9 cellular contexts compared by ENCODE assay signal in genomic region chr9:14317667-14318255, GRCh38. TPM values are rescaled to one million over a fixed set of nuclear protein-coding genes. Genes with fewer than 3 reads are reported as not detected.
DNase-seq lines count a peak whose midpoint lies in the region; ATAC-seq and TF ChIP-seq lines count a peak whose summit lies in the region.
"Had no signal": no experiment of that assay in that cellular context is flagged by ENCODE, and none has a peak within 500 bp of the region (broad histone marks: within the 10 kb centered on the region; RNA-seq: fewer than 3 reads in every experiment).

No MANE protein-coding gene starts in this region.

- H3K9me3 ChIP-seq in left ventricle myocardium inferior (replicated peaks) (no peaks in the 10 kb centered on the region), HUES64 (ENCODE audit: insufficient read depth, low read depth, low read length) (no peaks in the 10 kb centered on the region), iPS-18a (ENCODE audit: control insufficient read depth, low read depth, low read length) (no peaks in the 10 kb centered on the region), vagina (no peaks in the 10 kb centered on the region), WERI-Rb-1 (ENCODE audit: severe bottlenecking) (no peaks in the 10 kb centered on the region)
- no peaks in the 10 kb centered on the region for H3K9me3 ChIP-seq in CD8-positive, alpha-beta T cell (ENCODE audit: low read length)

- TF ChIP-seq POLR2A in vagina (IDR thresholded peaks at IDR 0.05) = no peak

- H3K27ac Mint-ChIP-seq in CD8-positive, alpha-beta T cell = no peak overlapping the region
- H3K27ac Mint-ChIP-seq in activated CD8-positive, alpha-beta memory T cell treated with anti-CD3 and anti-CD28 coated beads, Interleukin-2, amount 10 ng/mL, durations not matched to agents 7 days and 5 days = no peak overlapping the region
- H3K27ac Mint-ChIP-seq: activated B cell treated with CpG ODN at 0.5 μM for 24 hours had no signal

- CTCF ChIA-PET in CD8-positive, alpha-beta T cell (lab: Charles Lee) = no interaction called here
- CTCF ChIA-PET in activated CD8-positive, alpha-beta memory T cell treated with anti-CD3 and anti-CD28 coated beads, Interleukin-2, amount 10 ng/mL, durations not matched to agents 7 days and 5 days (lab: Charles Lee) = no interaction called here

- peaks cover 3% of the 10 kb centered on the region for H3K9me3 Mint-ChIP-seq in CD8-positive, alpha-beta T cell
- no peaks in the 10 kb centered on the region for H3K9me3 Mint-ChIP-seq in activated CD8-positive, alpha-beta memory T cell treated with anti-CD3 and anti-CD28 coated beads, Interleukin-2, amount 10 ng/mL, durations not matched to agents 7 days and 5 days (ENCODE audit: low read depth)
- H3K9me3 Mint-ChIP-seq: activated B cell treated with CpG ODN at 0.5 μM for 24 hours had no signal

- H3K27ac ChIP-seq in left ventricle myocardium inferior (replicated peaks) = peak overlapping the region; percentile 100
- no peak overlapping the region for H3K27ac ChIP-seq in HUES64 (ENCODE audit: low read depth, low read length)
- no peak overlapping the region for H3K27ac ChIP-seq in iPS-18a (ENCODE audit: low read length)
- H3K27ac ChIP-seq in vagina = peak overlapping the region; percentile 96
- H3K27ac ChIP-seq in CD8-positive, alpha-beta T cell (ENCODE audit: low read depth, low read length) = no peak overlapping the region
- no peak overlapping the region for H3K27ac ChIP-seq in WERI-Rb-1

- H3K4me1 Mint-ChIP-seq in CD8-positive, alpha-beta T cell (ENCODE audit: low read depth) = peaks cover 30% of the 10 kb centered on the region
- peaks cover 35% of the 10 kb centered on the region for H3K4me1 Mint-ChIP-seq in activated CD8-positive, alpha-beta memory T cell treated with anti-CD3 and anti-CD28 coated beads, Interleukin-2, amount 10 ng/mL, durations not matched to agents 7 days and 5 days

- H3K4me3 ChIP-seq in left ventricle myocardium inferior (peak overlapping the region; percentile 80), HUES64 (ENCODE audit: low read length) (peak overlapping the region; percentile 63), iPS-18a (ENCODE audit: low read length) (peak overlapping the region; percentile 85), vagina (peak overlapping the region; percentile 5 to 18), WERI-Rb-1 (ENCODE audit: low read depth, low read length) (no peak overlapping the region)
- H3K4me3 ChIP-seq in CD8-positive, alpha-beta T cell (ENCODE audit: low read depth, low read length) = no peak overlapping the region

- no peaks in the 10 kb centered on the region for H3K36me3 ChIP-seq in left ventricle myocardium inferior
- H3K36me3 ChIP-seq in HUES64 (ENCODE audit: insufficient read depth, low read length) = no peaks in the 10 kb centered on the region
- no peaks in the 10 kb centered on the region for H3K36me3 ChIP-seq in iPS-18a (ENCODE audit: control insufficient read depth, low read depth, low read length)
- H3K36me3 ChIP-seq in vagina = no peaks in the 10 kb centered on the region
- H3K36me3 ChIP-seq in CD8-positive, alpha-beta T cell (ENCODE audit: insufficient read depth, low read length) = no peaks in the 10 kb centered on the region
- no peaks in the 10 kb centered on the region for H3K36me3 ChIP-seq in WERI-Rb-1

- H3K27me3 Mint-ChIP-seq in CD8-positive, alpha-beta T cell (ENCODE audit: low read depth) = peaks cover 50% of the 10 kb centered on the region
- H3K27me3 Mint-ChIP-seq in activated CD8-positive, alpha-beta memory T cell treated with anti-CD3 and anti-CD28 coated beads, Interleukin-2, amount 10 ng/mL, durations not matched to agents 7 days and 5 days = peaks cover 73% of the 10 kb centered on the region

- TF ChIP-seq CTCF in left ventricle myocardium inferior (IDR thresholded peaks at IDR 0.05; ENCODE audit: borderline replicate concordance) = no peak
- no peak for TF ChIP-seq CTCF in vagina (IDR thresholded peaks at IDR 0.05)
- TF ChIP-seq CTCF in CD8-positive, alpha-beta T cell (IDR thresholded peaks at IDR 0.05) = no peak
- TF ChIP-seq CTCF in WERI-Rb-1 (IDR thresholded peaks at IDR 0.05; ENCODE audit: low read depth, low read length) = no peak

- no peak overlapping the region for H3K4me3 Mint-ChIP-seq in CD8-positive, alpha-beta T cell
- no peak overlapping the region for H3K4me3 Mint-ChIP-seq in activated CD8-positive, alpha-beta memory T cell treated with anti-CD3 and anti-CD28 coated beads, Interleukin-2, amount 10 ng/mL, durations not matched to agents 7 days and 5 days

- H3K9ac ChIP-seq in HUES64 (ENCODE audit: low read depth, low read length) (no peak overlapping the region), iPS-18a (ENCODE audit: low read length) (no peak overlapping the region)

- WGBS in HUES64 = no CpG with 5 or more reads among the region's 3 CpGs

- POLR2A ChIA-PET in CD8-positive, alpha-beta T cell (lab: Charles Lee) = no interaction called here

- intact Hi-C loops in left ventricle myocardium inferior (cut with micrococcal nuclease) = loop anchor here (10.0 kb wide), 1 partner anchor 223 kb away; no protein-coding TSS in a partner anchor
- intact Hi-C loops in Right ventricle myocardium inferior (cut with DNase I) = loop anchor here (5.0 to 10.0 kb wide), 4 partner anchors 400 to 890 kb away; no protein-coding TSS in a partner anchor
- intact Hi-C loops in vagina (cut with DNase I) = loop anchor here (10.0 kb wide), 1 partner anchor 223 kb away; no protein-coding TSS in a partner anchor
- intact Hi-C loops in CD8-positive, alpha-beta T cell (cut with DNase I, micrococcal nuclease) = no loop called here

- peaks cover 2% of the 10 kb centered on the region for H3K36me3 Mint-ChIP-seq in CD8-positive, alpha-beta T cell
- H3K36me3 Mint-ChIP-seq in activated CD8-positive, alpha-beta memory T cell treated with anti-CD3 and anti-CD28 coated beads, Interleukin-2, amount 10 ng/mL, durations not matched to agents 7 days and 5 days = peaks cover 3% of the 10 kb centered on the region

- H3K4me1 ChIP-seq in left ventricle myocardium inferior (peaks cover 74% of the 10 kb centered on the region), HUES64 (ENCODE audit: insufficient read depth, low read length) (peaks cover 55% of the 10 kb centered on the region), iPS-18a (ENCODE audit: control insufficient read depth, low read depth, low read length) (peaks cover 50% of the 10 kb centered on the region), vagina (peaks cover 51% of the 10 kb centered on the region)
- peaks cover 21% of the 10 kb centered on the region for H3K4me1 ChIP-seq in CD8-positive, alpha-beta T cell (ENCODE audit: insufficient read depth, low read length)

- ATAC-seq in Right ventricle myocardium inferior = no peak
- no peak for ATAC-seq in CD8-positive, alpha-beta T cell
- no peak for ATAC-seq in activated CD8-positive, alpha-beta memory T cell treated with anti-CD3 and anti-CD28 coated beads, Interleukin-2, amount 10 ng/mL, durations not matched to agents 7 days and 5 days

- no peak for DNase-seq in left ventricle myocardium inferior
- no peak for DNase-seq in Right ventricle myocardium inferior (ENCODE audit: missing footprints)
- DNase-seq in vagina (ENCODE audit: extremely low spot score in 2 of 2) = no peak
- no peak for DNase-seq in CD8-positive, alpha-beta T cell
- no peak for DNase-seq in activated CD8-positive, alpha-beta memory T cell treated with anti-CD3 and anti-CD28 coated beads, Interleukin-2, amount 10 ng/mL, durations not matched to agents 7 days and 5 days
- DNase-seq in WERI-Rb-1 = no peak
- DNase-seq: activated B cell treated with CpG ODN at 0.5 μM for 24 hours had no signal

- H3K27me3 ChIP-seq in left ventricle myocardium inferior (ENCODE audit: low read depth) (no peaks in the 10 kb centered on the region), HUES64 (ENCODE audit: insufficient read depth, low read length) (peaks cover 78% of the 10 kb centered on the region), iPS-18a (ENCODE audit: control insufficient read depth, insufficient read depth, low read length) (peaks cover 53% of the 10 kb centered on the region), vagina (no peaks in the 10 kb centered on the region), WERI-Rb-1 (ENCODE audit: insufficient read depth, low read depth, severe bottlenecking) (no peaks in the 10 kb centered on the region)
- peaks cover 8% of the 10 kb centered on the region for H3K27me3 ChIP-seq in CD8-positive, alpha-beta T cell (ENCODE audit: insufficient read depth, low read length)

RNA-seq across cellular contexts. Expression of gene NFIB, which starts 3.8 kb away (rescaled TPM):
- total RNA-seq in left ventricle myocardium inferior = 110 TPM
- 116 TPM for total RNA-seq in Right ventricle myocardium inferior
- 1.9 TPM for polyA plus RNA-seq in HUES64 (2013, experiment 1 of 2)
- 2.5 TPM for polyA plus RNA-seq in HUES64 (2013, experiment 2 of 2)
- total RNA-seq in vagina = 73.4 TPM
- total RNA-seq in CD8-positive, alpha-beta T cell = not detected
- not detected for total RNA-seq in activated CD8-positive, alpha-beta memory T cell treated with anti-CD3 and anti-CD28 coated beads, Interleukin-2, amount 10 ng/mL, durations not matched to agents 7 days and 5 days
- total RNA-seq: activated B cell treated with CpG ODN at 0.5 μM for 24 hours had no signal

Comparison
In these comparisons a context has a peak if more than half of its experiments do, and no peak if none do; other contexts are left out.
1. H3K27ac ChIP-seq: peak in left ventricle myocardium inferior (single experiment) and vagina (single experiment); none in HUES64 (single experiment), iPS-18a (single experiment), CD8-positive, alpha-beta T cell (single experiment) and WERI-Rb-1 (single experiment).
2. H3K4me3 ChIP-seq: peak in left ventricle myocardium inferior (single experiment), HUES64 (single experiment), iPS-18a (single experiment) and vagina (2 of 2); none in CD8-positive, alpha-beta T cell (single experiment) and WERI-Rb-1 (single experiment).
3. RNA of gene NFIB, which starts 3.8 kb away (total RNA-seq): 116 TPM in Right ventricle myocardium inferior (single experiment), 110 TPM in left ventricle myocardium inferior (single experiment) and 73.4 TPM in vagina (single experiment); not detected in activated CD8-positive, alpha-beta memory T cell treated with anti-CD3 and anti-CD28 coated beads, Interleukin-2, amount 10 ng/mL, durations not matched to agents 7 days and 5 days and not detected in CD8-positive, alpha-beta T cell; every median in the first group is over 10 times any median in the second.
4. intact Hi-C loops: an anchor here in left ventricle myocardium inferior (10.0 kb wide), Right ventricle myocardium inferior (5.0 to 10.0 kb wide) and vagina (10.0 kb wide); none called in CD8-positive, alpha-beta T cell.